30 cellular contexts compared by ENCODE assay signal in the genomic region with DNA sequence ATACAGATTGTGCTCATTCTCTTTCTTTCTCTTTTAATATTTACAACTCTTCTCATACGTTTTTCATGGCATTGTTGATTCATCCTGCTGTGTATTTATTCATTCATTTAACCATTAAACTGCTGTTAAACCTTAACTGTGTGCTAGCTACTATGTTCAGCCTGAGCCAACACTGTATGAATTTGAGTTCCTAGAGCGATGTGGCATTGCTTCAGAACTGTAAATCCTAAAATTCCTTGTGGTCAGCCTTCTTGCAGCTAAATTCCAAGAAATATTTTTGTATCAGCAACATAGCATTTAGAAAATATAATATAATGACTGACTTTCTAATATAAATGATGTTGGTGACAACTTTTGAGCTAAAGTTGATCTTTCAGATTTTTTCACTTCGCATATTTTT.
DNase-seq lines count a peak whose midpoint lies in the region; ATAC-seq, FAIRE-seq and TF ChIP-seq lines count a peak whose summit lies in the region.
"Had no signal": no experiment of that assay in that cellular context is flagged by ENCODE, and none has a peak within 500 bp of the region (broad histone marks: within the 10 kb centered on the region; RNA-seq: fewer than 3 reads in every experiment).

No MANE protein-coding gene starts in this region.

- dilution Hi-C loops in IMR-90 (cut with HindIII; ENCODE audit: low sequenced_read_pairs, unreplicated experiment) = no loop called here

- no CpG with 5 or more reads among the region's 3 CpGs for WGBS in IMR-90 (ENCODE audit: extremely low coverage in 2 of 2, insufficient read length in 1 of 2), 2 experiments
- WGBS in HepG2 (ENCODE audit: low lambda C conversion rate) = 31% methylated on average over 3 of the region's 3 CpGs

- no peak overlapping the region for H4K5ac ChIP-seq in IMR-90 (ENCODE audit: low read depth, low read length)

- H3K27ac ChIP-seq in A673 (ENCODE audit: low read depth, low read length, poor library complexity, severe bottlenecking) = peak overlapping the region; percentile 69
- H3K27ac ChIP-seq in IMR-90 (ENCODE audit: insufficient read depth, low read length) = no peak overlapping the region
- no peak overlapping the region for H3K27ac ChIP-seq in HepG2 (ENCODE audit: extremely low read length, insufficient read depth, low read length)
- H3K27ac ChIP-seq: BLaER1 treated with 17β-estradiol and CSF1 and Interleukin-3, amounts not matched to agents 10 nM and 100 nM; pancreas; right lobe of liver; upper lobe of left lung had no signal

- H2BK5ac ChIP-seq in IMR-90 (ENCODE audit: low read depth, low read length, poor library complexity, severe bottlenecking) = no peak overlapping the region

- H3K4me3 ChIP-seq in A673 (ENCODE audit: low read depth, low read length, poor library complexity, severe bottlenecking) (no peak overlapping the region), IMR-90 (ENCODE audit: insufficient read depth, low read depth, low read length) (no peak overlapping the region), cardiac fibroblast (replicated peaks in 1 of 2; ENCODE audit: low read depth in 2 of 2, low read length in 2 of 2) (no peak overlapping the region), HepG2 (replicated peaks in 1 of 3; ENCODE audit: insufficient read depth in 1 of 3, low read depth in 2 of 3, low read length in 3 of 3) (no peak overlapping the region)
- H3K4me3 ChIP-seq: BLaER1 treated with 17β-estradiol and CSF1 and Interleukin-3, amounts not matched to agents 10 nM and 100 nM; pancreas; right lobe of liver; upper lobe of left lung had no signal

- FAIRE-seq in HepG2 (lab: Jason Lieb, UNC) = no peak
- FAIRE-seq: HTR-8/SVneo, pancreas had no signal

- H3K18ac ChIP-seq in IMR-90 (ENCODE audit: low read depth, low read length) = no peak overlapping the region

- H2BK15ac ChIP-seq in IMR-90 (ENCODE audit: low read depth, low read length) = no peak overlapping the region

- H2AFZ ChIP-seq in IMR-90 (replicated peaks; ENCODE audit: low read length, poor library complexity) (no peak overlapping the region), HepG2 (ENCODE audit: low read length) (no peak overlapping the region)

- TF ChIP-seq POLR2A in IMR-90 (IDR thresholded peaks at IDR 0.05; ENCODE audit: low read depth, low read length) (no peak), HepG2 (IDR thresholded peaks at IDR 0.05; ENCODE audit: insufficient read depth in 1 of 2, low read depth in 2 of 2, low read length in 2 of 2) (no peak)

- no peak overlapping the region for H3K4ac ChIP-seq in IMR-90 (ENCODE audit: low read depth, low read length)

- no peak overlapping the region for H2AK5ac ChIP-seq in IMR-90 (ENCODE audit: low read depth, low read length)

- in situ Hi-C loops in IMR-90 (cut with MboI; ENCODE audit: low sequenced_read_pairs) = loop anchor here (25.0 kb wide), 1 partner anchor 533 kb away; no protein-coding TSS in a partner anchor
- in situ Hi-C loops in HepG2 (cut with HindIII; ENCODE audit: extremely low pct_ligation_motif_present, low pct_unique_long_range_greater_than_20kb) = loop anchor here (25.0 kb wide), 1 partner anchor 708 kb away; no protein-coding TSS in a partner anchor

- H4K20me1 ChIP-seq in IMR-90 (ENCODE audit: insufficient read depth, low read length) (no peaks in the 10 kb centered on the region), HepG2 (ENCODE audit: insufficient read depth, low read length) (no peaks in the 10 kb centered on the region)
- H4K20me1 ChIP-seq: BLaER1 treated with 17β-estradiol and CSF1 and Interleukin-3, amounts not matched to agents 10 nM and 100 nM had no signal

- H3K4me2 ChIP-seq in IMR-90 (ENCODE audit: low read depth, low read length) (peak overlapping the region; percentile 42; the same call in 1 of the 2 replicates), HepG2 (ENCODE audit: low read depth, low read length) (no peak overlapping the region)

- H2AK9ac ChIP-seq in IMR-90 (replicated peaks; ENCODE audit: low read depth, low read length, poor library complexity) = no peak overlapping the region

- CTCF ChIA-PET in A673 (lab: Charles Lee) (no interaction called here), IMR-90 (lab: Yijun Ruan, JAX) (interaction anchor here (1.4 kb wide), 1 partner anchor 10 kb away, joined by 6 read pairs; no protein-coding TSS in a partner anchor), HepG2 (lab: Yijun Ruan, JAX; ENCODE audit: low intra/inter-chr PET ratio, low total read pairs) (no interaction called here)

- H3K79me2 ChIP-seq in HepG2 (ENCODE audit: insufficient read depth, low read length) = no peaks in the 10 kb centered on the region

- no peak overlapping the region for H3K14ac ChIP-seq in IMR-90 (replicated peaks; ENCODE audit: low read depth, low read length)

- TF ChIP-seq EP300 in HepG2 (IDR thresholded peaks at IDR 0.05; ENCODE audit: low read depth in 2 of 2, low read length in 2 of 2) (no peak), HepG2 (CRISPR knock-in tag; IDR thresholded peaks at IDR 0.05; ENCODE audit: borderline replicate concordance) (no peak)

- no peak overlapping the region for H4K91ac ChIP-seq in IMR-90 (ENCODE audit: insufficient read depth, low read depth, low read length)

- no peak overlapping the region for H4K8ac ChIP-seq in IMR-90 (ENCODE audit: low read depth in 2 of 2, low read length in 2 of 2)

- peak; percentile 76 for ATAC-seq in IMR-90 (ENCODE audit: low read depth)
- no peak for ATAC-seq in HepG2
- ATAC-seq: natural killer cell, pancreas, right lobe of liver, Right ventricle myocardium inferior, T-cell had no signal

- H3K9me1 ChIP-seq in IMR-90 (ENCODE audit: insufficient read depth, low read length) = peaks cover 6% of the 10 kb centered on the region; the same call in 1 of the 2 replicates

- H2BK120ac ChIP-seq in IMR-90 (ENCODE audit: low read depth, low read length) = no peak overlapping the region

- no TSS peak for BruUV-seq in A673 (replicated peaks; lab: Mats Ljungman, UMichigan)
- BruUV-seq in IMR-90 (replicated peaks; lab: Mats Ljungman, UMichigan) = no TSS peak
- no TSS peak for BruUV-seq in HepG2 (replicated peaks; lab: Mats Ljungman, UMichigan)

- H3K27me3 ChIP-seq in A673 (replicated peaks; ENCODE audit: insufficient read depth, low read depth, low read length, poor library complexity) (no peaks in the 10 kb centered on the region), IMR-90 (ENCODE audit: control insufficient read depth, insufficient read depth, low read length) (no peaks in the 10 kb centered on the region), HepG2 (ENCODE audit: control insufficient read depth in 1 of 2, insufficient read depth in 2 of 2, low read length in 2 of 2) (no peaks in the 10 kb centered on the region)
- H3K27me3 ChIP-seq: BLaER1 treated with 17β-estradiol and CSF1 and Interleukin-3, amounts not matched to agents 10 nM and 100 nM; pancreas; right lobe of liver; upper lobe of left lung had no signal

- no peak overlapping the region for H3K23ac ChIP-seq in IMR-90 (ENCODE audit: low read depth, low read length)

- intact Hi-C loops in A673 (cut with micrococcal nuclease; ENCODE audit: unreplicated experiment) = no loop called here
- intact Hi-C loops in IMR-90 (cut with micrococcal nuclease) = no loop called here
- intact Hi-C loops in HepG2 (cut with micrococcal nuclease; ENCODE audit: unreplicated experiment) = no loop called here

- H2BK20ac ChIP-seq in IMR-90 (ENCODE audit: low read depth, low read length) = peak overlapping the region; percentile 30; the same call in 1 of the 2 replicates

- TF ChIP-seq RAD21 in IMR-90 (IDR thresholded peaks at IDR 0.05; ENCODE audit: low read length) (no peak), HepG2 (CRISPR knock-in tag; IDR thresholded peaks at IDR 0.05) (no peak)

- peaks cover 57% of the 10 kb centered on the region for H3K4me1 ChIP-seq in A673 (ENCODE audit: insufficient read depth, low read length, poor library complexity, severe bottlenecking)
- 0 out of 2 replicates have a peak, but pooled peaks cover 2% of the 10 kb centered on the region for H3K4me1 ChIP-seq in IMR-90 (ENCODE audit: control insufficient read depth, insufficient read depth, low read length)
- H3K4me1 ChIP-seq in HepG2 (ENCODE audit: insufficient read depth, low read length) = no peaks in the 10 kb centered on the region
- H3K4me1 ChIP-seq: pancreas, right lobe of liver had no signal

- POLR2A ChIA-PET in A673 (lab: Charles Lee; ENCODE audit: low non-redundant PET) (no interaction called here), IMR-90 (lab: Charles Lee; ENCODE audit: unreplicated experiment) (interaction anchor here (0.8 kb wide), 1 partner anchor 17 kb away, joined by 3 read pairs; no protein-coding TSS in a partner anchor), HepG2 (lab: Yijun Ruan, JAX) (no interaction called here)

- DNase-seq in A673 (ENCODE audit: low spot score) (no peak), IMR-90 (peak; percentile 69), cardiac fibroblast (ENCODE audit: low read depth in 2 of 2) (peak; percentile 28 to 54), iris pigment epithelial cell (ENCODE audit: low read depth) (peak; percentile 76), NCI-H1092 treated with DMSO at 0.1 percent for 48 hours (lab: John Stamatoyannopoulos, UW) (no peak), HepG2 (ENCODE audit: low spot score) (no peak), NCI-H69 (lab: John Stamatoyannopoulos, UW) (no peak), NCI-H774 (lab: John Stamatoyannopoulos, UW) (no peak)
- DNase-seq: 8988T; activated CD4-positive, alpha-beta T cell treated with anti-CD3 and anti-CD28 coated beads for 1 hour; activated naive CD4-positive, alpha-beta T cell treated with anti-CD3 and anti-CD28 coated beads for 36 hours; activated T-cell treated with anti-CD3 and anti-CD28 coated beads, Interleukin-2, amount 50 U/mL, for 48 hours; anterior cingulate cortex; cerebellar nuclear complex; effector CD4-positive, alpha-beta T cell; glutamatergic neuron; H9; mesendoderm; natural killer cell; NCI-H187 treated with DMSO at 0.1 percent for 48 hours; NCI-H2227 treated with DMSO at 0.1 percent for 48 hours; NCI-H82; OCI-M1; pancreas; right lobe of liver; T-cell; upper lobe of left lung had no signal

- no peaks in the 10 kb centered on the region; a peak in 1 of 4 replicates for H3K79me1 ChIP-seq in IMR-90 (ENCODE audit: low read depth in 1 of 2, low read length in 2 of 2)

- no peaks in the 10 kb centered on the region for H3K9me3 ChIP-seq in A673 (ENCODE audit: low read depth, low read length, poor library complexity, severe bottlenecking)
- no peaks in the 10 kb centered on the region for H3K9me3 ChIP-seq in IMR-90 (ENCODE audit: control insufficient read depth, insufficient read depth, low read length)
- no peaks in the 10 kb centered on the region for H3K9me3 ChIP-seq in HepG2 (ENCODE audit: low read length)
- H3K9me3 ChIP-seq: BLaER1 treated with 17β-estradiol and CSF1 and Interleukin-3, amounts not matched to agents 10 nM and 100 nM; pancreas; right lobe of liver; upper lobe of left lung had no signal

- no peak for TF ChIP-seq CTCF in A673 (conservative IDR thresholded peaks at IDR 0.05; ENCODE audit: low read depth, low read length)
- TF ChIP-seq CTCF in IMR-90 (conservative IDR thresholded peaks at IDR 0.05; ENCODE audit: low read depth, low read length) = no peak
- TF ChIP-seq CTCF in cardiac fibroblast (IDR thresholded peaks at IDR 0.05; ENCODE audit: low read depth, low read length) = no peak
- TF ChIP-seq CTCF in HepG2 (CRISPR knock-in tag; IDR thresholded peaks at IDR 0.05) = no peak

- H3K9ac ChIP-seq in IMR-90 (ENCODE audit: low read depth, low read length) (no peak overlapping the region), HepG2 (ENCODE audit: insufficient read depth, low read depth, low read length) (no peak overlapping the region)
- H3K9ac ChIP-seq: BLaER1 treated with 17β-estradiol and CSF1 and Interleukin-3, amounts not matched to agents 10 nM and 100 nM had no signal

- no peak overlapping the region for H3K56ac ChIP-seq in IMR-90 (ENCODE audit: extremely low read depth, insufficient read depth, low read length)

- no peaks in the 10 kb centered on the region for H3K36me3 ChIP-seq in A673 (ENCODE audit: insufficient read depth, low read length, poor library complexity, severe bottlenecking)
- 0 out of 2 replicates have a peak, but pooled peaks cover 1% of the 10 kb centered on the region for H3K36me3 ChIP-seq in IMR-90 (ENCODE audit: control insufficient read depth, insufficient read depth, low read length)
- no peaks in the 10 kb centered on the region for H3K36me3 ChIP-seq in HepG2 (replicated peaks in 1 of 2; ENCODE audit: control insufficient read depth in 1 of 2, insufficient read depth in 2 of 2, low read length in 2 of 2)
- H3K36me3 ChIP-seq: pancreas, right lobe of liver, upper lobe of left lung had no signal

Comparison
In these comparisons a context has a peak if more than half of its experiments do, and no peak if none do; other contexts are left out.
1. DNase-seq: peak in IMR-90 (single experiment), cardiac fibroblast (2 of 2) and iris pigment epithelial cell (single experiment); none in A673 (single experiment), NCI-H1092 treated with DMSO at 0.1 percent for 48 hours (single experiment), HepG2 (single experiment), NCI-H69 (single experiment) and NCI-H774 (single experiment).